ENCODE assay signal across 27 cellular contexts in the genomic region with DNA sequence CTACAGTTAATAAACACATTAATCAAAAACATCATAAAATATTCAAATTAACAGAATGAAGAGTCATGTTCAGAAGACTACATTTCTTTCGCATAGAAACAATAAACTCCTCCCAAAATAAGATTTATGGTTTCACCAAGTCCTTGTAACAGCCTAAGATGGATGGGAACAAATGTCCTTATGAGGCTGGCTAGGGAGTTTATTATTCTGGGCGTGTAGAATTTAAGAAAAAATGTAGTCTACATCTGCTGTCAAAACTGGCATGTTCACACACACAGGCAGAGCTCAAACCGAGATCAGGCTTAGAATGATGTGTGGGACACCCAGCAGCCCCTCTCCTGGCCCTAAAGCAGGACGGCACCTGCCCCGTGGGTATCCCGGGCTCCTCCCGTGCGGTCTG.
"Had no signal": no experiment of that assay in that cellular context is flagged by ENCODE, and none has a peak within 500 bp of the region (broad histone marks: within the 10 kb centered on the region; RNA-seq: fewer than 3 reads in every experiment).

No MANE protein-coding gene starts in this region.

- H3K36me3 ChIP-seq: colonic mucosa, thyroid gland had no signal

- ATAC-seq: left ventricle myocardium superior; natural killer cell treated with Interleukin-12 subunit alpha and Interleukin-12 subunit beta and Interleukin-15 and Interleukin-18, amount 100 ng/mL, for 72 hours; psoas muscle; right cardiac atrium had no signal

- H3K4me3 ChIP-seq: colonic mucosa, esophagus squamous epithelium, heart right ventricle, lung, neural progenitor cell, psoas muscle, sigmoid colon, smooth muscle cell, stomach, thyroid gland had no signal

- H3K4me1 ChIP-seq: colonic mucosa, esophagus squamous epithelium, heart right ventricle, psoas muscle, sigmoid colon, stomach had no signal

- H3K4me2 ChIP-seq: neural progenitor cell, smooth muscle cell had no signal

- H3K9me3 ChIP-seq: colonic mucosa, esophagus squamous epithelium, psoas muscle, sigmoid colon, stomach, thyroid gland had no signal

- H3K4me3 Mint-ChIP-seq: memory B cell; naive B cell; natural killer cell treated with Interleukin-12 subunit alpha and Interleukin-12 subunit beta and Interleukin-15 and Interleukin-18, amount 100 ng/mL, for 72 hours; neural progenitor cell had no signal

- H3K36me3 Mint-ChIP-seq: natural killer cell treated with Interleukin-12 subunit alpha and Interleukin-12 subunit beta and Interleukin-15 and Interleukin-18, amount 100 ng/mL, for 72 hours had no signal

- H3K27ac ChIP-seq: colonic mucosa, esophagus squamous epithelium, neural progenitor cell, psoas muscle, sigmoid colon, stomach, thyroid gland had no signal

- H3K4me1 Mint-ChIP-seq: memory B cell, naive B cell had no signal

- DNase-seq: colonic mucosa; dermis blood vessel endothelial cell; effector memory CD4-positive, alpha-beta T cell; esophagus squamous epithelium; foreskin melanocyte; glutamatergic neuron; heart right ventricle; hippocampal formation; kidney glomerular epithelial cell; left ventricle myocardium superior; naive B cell; sigmoid colon; stimulated activated CD4-positive, alpha-beta T cell treated with anti-CD3 and anti-CD28 coated beads, Interleukin-12 subunit alpha, Interleukin-12 subunit beta, amount 100 ng/mL, for 4 hours; stimulated activated CD4-positive, alpha-beta T cell treated with anti-CD3 and anti-CD28 coated beads, Interleukin-1b, Interleukin-23, amount 100 ng/mL, for 48 hours; stimulated activated CD4-positive, alpha-beta T cell treated with anti-CD3 and anti-CD28 coated beads, Interleukin-4, amount 100 ng/mL, for 1 hour; stimulated activated CD8-positive, alpha-beta memory T cell treated with anti-CD3 and anti-CD28 coated beads, Interleukin-4, amount 100 ng/mL, for 48 hours; stimulated activated naive CD4-positive, alpha-beta T cell; stomach; thyroid gland; trophoblast cell had no signal

- H3K9me3 Mint-ChIP-seq: memory B cell; natural killer cell treated with Interleukin-12 subunit alpha and Interleukin-12 subunit beta and Interleukin-15 and Interleukin-18, amount 100 ng/mL, for 72 hours had no signal

- H3K27me3 Mint-ChIP-seq: memory B cell; naive B cell; natural killer cell treated with Interleukin-12 subunit alpha and Interleukin-12 subunit beta and Interleukin-15 and Interleukin-18, amount 100 ng/mL, for 72 hours had no signal

- H3K27me3 ChIP-seq: colonic mucosa, esophagus squamous epithelium, heart right ventricle, neural progenitor cell, sigmoid colon, stomach, thyroid gland had no signal

- H3K27ac Mint-ChIP-seq: memory B cell; naive B cell; natural killer cell treated with Interleukin-12 subunit alpha and Interleukin-12 subunit beta and Interleukin-15 and Interleukin-18, amount 100 ng/mL, for 72 hours; neural progenitor cell had no signal

- H2AFZ ChIP-seq: neural progenitor cell had no signal

- H3K9ac ChIP-seq: neural progenitor cell had no signal
